In the genomic region with DNA sequence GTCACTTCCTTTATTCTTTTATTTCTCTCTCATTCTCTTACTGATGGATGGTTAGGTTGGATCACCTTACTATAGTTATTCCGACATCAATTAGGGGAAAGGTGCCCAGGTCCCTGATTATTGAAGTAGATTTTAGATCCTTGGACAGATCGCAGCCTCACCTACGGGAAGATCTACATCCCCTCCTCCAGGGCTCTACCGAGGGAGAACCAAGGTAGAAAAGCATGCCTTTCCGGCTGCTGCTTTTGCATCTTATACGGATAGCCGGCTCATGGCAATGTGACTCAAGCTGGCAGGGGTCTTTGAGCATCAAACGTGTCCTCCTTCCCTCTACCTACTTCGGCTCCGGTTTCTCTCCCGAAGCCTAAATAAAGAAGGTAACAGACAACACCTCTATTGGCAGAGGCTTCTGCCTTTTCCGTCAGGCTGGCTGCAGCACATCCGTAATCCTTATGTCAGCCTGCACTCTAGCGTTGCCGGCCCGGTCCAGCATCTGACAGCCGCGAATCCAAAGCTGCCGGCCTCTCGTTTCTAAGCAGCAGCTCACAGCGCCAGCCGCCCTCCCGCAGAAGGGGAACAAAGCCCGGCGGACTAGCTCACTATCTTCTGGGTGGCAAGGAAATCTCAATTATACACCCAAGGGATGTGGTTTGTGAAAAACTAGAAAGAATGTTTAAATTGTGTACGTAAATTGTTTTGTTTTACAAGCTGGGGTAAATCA, we compare ENCODE assay signal across 8 cellular contexts. TPM values are rescaled to one million over a fixed set of nuclear protein-coding genes. Genes with fewer than 3 reads are reported as not detected.
DNase-seq lines count a peak whose midpoint lies in the region; ATAC-seq and TF ChIP-seq lines count a peak whose summit lies in the region.

No MANE protein-coding gene starts in this region.

- WGBS in heart left ventricle, 4 donors: 10 to 12% (median 11%) methylated on average over 24 to 26 of the region's 26 CpGs

- peak overlapping the region in 6 of 12 donors; percentile 8 to 26 (median 16) for H3K4me3 ChIP-seq in heart left ventricle

- intact Hi-C loops in heart left ventricle (cut with DNase I): loop anchor here in 8 of 10 donors (2.0 to 10.0 kb wide), 10 partner anchors 44 to 1096 kb away; a partner anchor contains a TSS

- H3K27ac ChIP-seq in heart left ventricle: peak overlapping the region in 8 of 12 donors; percentile 55 to 93 (median 88)

- H3K27me3 Mint-ChIP-seq in progenitor cell of endocrine pancreas: peaks cover 62% of the 10 kb centered on the region

- ATAC-seq in heart left ventricle (peak; percentile 65 to 86 (median 82)), HG03097 (IDR thresholded peaks at IDR 0.05; ENCODE audit: low FRiP score, unreplicated experiment) (no peak), HG03442 (IDR thresholded peaks at IDR 0.05; ENCODE audit: unreplicated experiment) (no peak), GM21360 (IDR thresholded peaks at IDR 0.05; ENCODE audit: unreplicated experiment) (no peak)

- H3K36me3 ChIP-seq in heart left ventricle: no peaks in the 10 kb centered on the region

- H3K4me1 Mint-ChIP-seq in progenitor cell of endocrine pancreas (ENCODE audit: low read depth): no peaks in the 10 kb centered on the region

- H3K4me3 Mint-ChIP-seq in progenitor cell of endocrine pancreas (ENCODE audit: low read depth): no peak overlapping the region

- TF ChIP-seq POLR2A in heart left ventricle (IDR thresholded peaks at IDR 0.05): peak in 1 of 2 donors; percentile 26

- H3K9me3 ChIP-seq in heart left ventricle: no peaks in the 10 kb centered on the region

- peaks cover 0 to 35% (median 0%) of the 10 kb centered on the region in 9 donors for H3K27me3 ChIP-seq in heart left ventricle

- H3K27ac Mint-ChIP-seq in progenitor cell of endocrine pancreas: no peak overlapping the region

- TF ChIP-seq CTCF in heart left ventricle (IDR thresholded peaks at IDR 0.05) (peak; percentile 26 to 78 (median 59)), progenitor cell of endocrine pancreas (IDR thresholded peaks at IDR 0.05; ENCODE audit: unreplicated experiment) (peak; percentile 47)

- DNase-seq in DMS 273 (lab: John Stamatoyannopoulos, UW; ENCODE audit: unreplicated experiment) (peak; percentile 80), HT1080 (ENCODE audit: low read depth) (peak; percentile 35), UCSD-AML1 (lab: John Stamatoyannopoulos, UW; ENCODE audit: unreplicated experiment) (peak; percentile 48), heart left ventricle (peak; percentile 76 to 86 (median 83)), progenitor cell of endocrine pancreas (ENCODE audit: low spot score, unreplicated experiment) (peak; percentile 16)

- no peaks in the 10 kb centered on the region for H3K9me3 Mint-ChIP-seq in progenitor cell of endocrine pancreas (ENCODE audit: low read depth)

- no peaks in the 10 kb centered on the region for H3K36me3 Mint-ChIP-seq in progenitor cell of endocrine pancreas (ENCODE audit: insufficient read depth)

- peaks cover 0 to 60% (median 30%) of the 10 kb centered on the region in 12 donors for H3K4me1 ChIP-seq in heart left ventricle

RNA-seq across cellular contexts. Expression of a gene that starts 46.9 kb away (rescaled TPM):
- not detected in 2 replicates for total RNA-seq in HT1080 (2014; rRNA removed; shearing (Covaris generic))
- not detected in 2 replicates for polyA plus RNA-seq in HT1080 (2015; cell fraction: cytosol; rRNA removed)
- polyA plus RNA-seq in HT1080 (2015; cell fraction: nucleus; rRNA removed): 0.03 TPM in 1 of 2 replicates, not detected in the other
- total RNA-seq in heart left ventricle: 10 to 100 TPM in 6 of 9 donors, 1 to 10 TPM in 2, under 1 TPM in 1; 0.96 to 48.4 (median 12.4) TPM
- polyA plus RNA-seq in heart left ventricle: 10 to 100 TPM in 1 of 2 donors, 1 to 10 TPM in 1; 3.0 to 20.5 TPM
- not detected in 2 replicates for total RNA-seq in progenitor cell of endocrine pancreas

Comparison
In these comparisons a context has a peak if more than half of its experiments do, and no peak if none do; other contexts are left out.
1. DNase-seq: peak in every context shown above with its lines; median percentile 83 in heart left ventricle; 80 in DMS 273; 48 in UCSD-AML1; 35 in HT1080; 16 in progenitor cell of endocrine pancreas.
2. ATAC-seq: peak in heart left ventricle (4 of 4); none in HG03097 (single experiment), HG03442 (single experiment) and GM21360 (single experiment).